26 cellular contexts compared by ENCODE assay signal in the genomic region with DNA sequence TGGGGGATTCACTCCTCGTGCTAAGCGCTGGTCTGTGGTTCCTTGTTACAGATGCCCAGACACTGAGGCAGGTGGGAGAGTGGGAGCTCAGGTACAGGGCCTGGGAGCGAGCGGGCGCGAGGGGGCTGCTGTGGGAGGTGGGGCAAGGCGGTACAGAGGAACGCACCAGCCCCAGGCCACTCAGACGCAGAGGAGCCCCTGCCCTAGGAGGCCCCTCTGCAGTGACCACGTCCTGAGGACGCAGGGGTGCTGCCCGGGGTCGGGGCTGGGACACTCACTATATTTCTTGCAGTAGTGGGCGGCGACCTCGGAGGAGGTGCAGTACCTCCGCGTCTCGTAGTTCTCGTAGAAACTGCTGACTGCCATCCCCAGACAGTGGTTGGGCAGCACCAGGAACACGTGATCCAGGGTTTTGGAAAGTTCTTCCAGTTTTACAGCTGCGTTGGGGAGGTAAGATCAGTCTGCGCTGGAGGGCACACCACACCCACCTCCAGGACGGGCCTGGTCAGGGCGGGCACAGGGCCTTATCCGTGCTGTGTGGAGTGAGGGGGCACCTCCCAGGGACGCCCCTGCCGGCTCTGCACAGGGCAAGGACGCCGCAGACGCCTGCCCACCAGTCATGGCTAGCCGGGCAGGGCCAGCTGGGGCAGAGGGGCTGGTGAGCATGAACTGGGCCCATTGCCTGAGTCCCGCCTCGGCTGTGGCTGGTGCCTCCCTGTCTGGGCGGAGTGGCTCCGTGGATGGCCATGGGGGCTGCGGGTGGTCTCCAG.
"Had no signal": no experiment of that assay in that cellular context is flagged by ENCODE, and none has a peak within 500 bp of the region (broad histone marks: within the 10 kb centered on the region; RNA-seq: fewer than 3 reads in every experiment).

No MANE protein-coding gene starts in this region.

- H3K27ac ChIP-seq: cardiac muscle cell, heart left ventricle, neutrophil, pancreas, right lobe of liver, skin epidermis, transverse colon, vagina had no signal

- H3K36me3 ChIP-seq: cardiac muscle cell, neutrophil, pancreas, right lobe of liver, transverse colon, vagina had no signal

- ATAC-seq: activated CD4-positive, CD25-positive, alpha-beta regulatory T cell treated with anti-CD3 and anti-CD28 coated beads, Interleukin-2, amount 50 U/mL, for 24 hours; activated CD8-positive, alpha-beta memory T cell treated with anti-CD3 and anti-CD28 coated beads, Interleukin-2, amount 10 ng/mL, durations not matched to agents 7 days and 5 days; activated CD8-positive, alpha-beta T cell treated with anti-CD3 and anti-CD28 coated beads for 36 hours; heart left ventricle; left colon; mucosa of descending colon; pancreas; right lobe of liver; stimulated activated effector memory CD8-positive, alpha-beta T cell treated with anti-CD3 and anti-CD28 coated beads, Interleukin-12 subunit alpha, Interleukin-12 subunit beta, amount 100 ng/mL, for 72 hours had no signal

- H3K27ac Mint-ChIP-seq: activated CD4-positive, alpha-beta T cell treated with anti-CD3 and anti-CD28 coated beads, Interleukin-2, amount 10 ng/mL, durations not matched to agents 24 days and 14 days; activated CD8-positive, alpha-beta memory T cell treated with anti-CD3 and anti-CD28 coated beads, Interleukin-2, amount 10 ng/mL, durations not matched to agents 7 days and 5 days; activated CD8-positive, alpha-beta T cell treated with anti-CD3 and anti-CD28 coated beads for 36 hours; activated naive CD4-positive, alpha-beta T cell treated with anti-CD3 and anti-CD28 coated beads, Interleukin-2, amount 10 ng/mL, durations not matched to agents 7 days and 5 days; stimulated activated effector memory CD8-positive, alpha-beta T cell treated with anti-CD3 and anti-CD28 coated beads, Interleukin-12 subunit alpha, Interleukin-12 subunit beta, amount 100 ng/mL, for 72 hours; T-helper 1 cell treated with Interleukin-12 subunit alpha and Interleukin-12 subunit beta and Interleukin-4 antibody, amounts not matched to agents 30 μg/mL and 1 μg/mL, for 36 hours had no signal

- H3K9me3 Mint-ChIP-seq: activated CD4-positive, alpha-beta T cell treated with anti-CD3 and anti-CD28 coated beads, Interleukin-2, amount 10 ng/mL, durations not matched to agents 24 days and 14 days; activated CD8-positive, alpha-beta T cell treated with anti-CD3 and anti-CD28 coated beads for 36 hours; activated naive CD4-positive, alpha-beta T cell treated with anti-CD3 and anti-CD28 coated beads, Interleukin-2, amount 10 ng/mL, durations not matched to agents 7 days and 5 days; stimulated activated effector memory CD8-positive, alpha-beta T cell treated with anti-CD3 and anti-CD28 coated beads, Interleukin-12 subunit alpha, Interleukin-12 subunit beta, amount 100 ng/mL, for 72 hours; T-helper 1 cell treated with Interleukin-12 subunit alpha and Interleukin-12 subunit beta and Interleukin-4 antibody, amounts not matched to agents 30 μg/mL and 1 μg/mL, for 36 hours had no signal

- H3K27me3 ChIP-seq: cardiac muscle cell, heart left ventricle, neutrophil, pancreas, right lobe of liver, transverse colon, vagina had no signal

- H3K4me1 Mint-ChIP-seq: activated CD4-positive, alpha-beta T cell treated with anti-CD3 and anti-CD28 coated beads, Interleukin-2, amount 10 ng/mL, durations not matched to agents 24 days and 14 days; activated CD8-positive, alpha-beta memory T cell treated with anti-CD3 and anti-CD28 coated beads, Interleukin-2, amount 10 ng/mL, durations not matched to agents 7 days and 5 days; activated naive CD4-positive, alpha-beta T cell treated with anti-CD3 and anti-CD28 coated beads, Interleukin-2, amount 10 ng/mL, durations not matched to agents 7 days and 5 days; stimulated activated effector memory CD8-positive, alpha-beta T cell treated with anti-CD3 and anti-CD28 coated beads, Interleukin-12 subunit alpha, Interleukin-12 subunit beta, amount 100 ng/mL, for 72 hours had no signal

- H3K9me3 ChIP-seq: heart left ventricle, mucosa of descending colon, neutrophil, pancreas, right lobe of liver, transverse colon, vagina had no signal

- H3K4me3 ChIP-seq: cardiac muscle cell, heart left ventricle, mucosa of descending colon, pancreas, right lobe of liver, skin epidermis, transverse colon, vagina had no signal

- H3K4me1 ChIP-seq: heart left ventricle, pancreas, right lobe of liver, transverse colon, vagina had no signal

- H3K27me3 Mint-ChIP-seq: activated CD4-positive, alpha-beta T cell treated with anti-CD3 and anti-CD28 coated beads, Interleukin-2, amount 10 ng/mL, durations not matched to agents 24 days and 14 days; activated CD8-positive, alpha-beta memory T cell treated with anti-CD3 and anti-CD28 coated beads, Interleukin-2, amount 10 ng/mL, durations not matched to agents 7 days and 5 days; activated CD8-positive, alpha-beta T cell treated with anti-CD3 and anti-CD28 coated beads for 36 hours; activated naive CD4-positive, alpha-beta T cell treated with anti-CD3 and anti-CD28 coated beads, Interleukin-2, amount 10 ng/mL, durations not matched to agents 7 days and 5 days had no signal

- DNase-seq: activated CD4-positive, alpha-beta T cell treated with anti-CD3 and anti-CD28 coated beads, Interleukin-2, amount 10 ng/mL, durations not matched to agents 24 days and 14 days; activated CD8-positive, alpha-beta memory T cell treated with anti-CD3 and anti-CD28 coated beads, Interleukin-2, amount 10 ng/mL, durations not matched to agents 7 days and 5 days; activated CD8-positive, alpha-beta T cell treated with anti-CD3 and anti-CD28 coated beads for 36 hours; activated effector memory CD4-positive, alpha-beta T cell treated with anti-CD3 and anti-CD28 coated beads, Interleukin-2, amount 50 U/mL, for 16 hours; activated naive CD4-positive, alpha-beta T cell treated with anti-CD3 and anti-CD28 coated beads, Interleukin-2, amount 10 ng/mL, durations not matched to agents 7 days and 5 days; activated T-cell treated with anti-CD3 and anti-CD28 coated beads for 4 hours; amygdala; dermis blood vessel endothelial cell; effector CD8-positive, alpha-beta T cell; heart left ventricle; islet precursor cell; left colon; mesenchymal stem cell; mucosa of descending colon; pancreas; right lobe of liver; stimulated activated CD4-positive, alpha-beta T cell treated with anti-CD3 and anti-CD28 coated beads, Interleukin-2, amount 100 ng/mL, for 24 hours; transverse colon had no signal

- FAIRE-seq: frontal cortex, pancreas had no signal

- H3K36me3 Mint-ChIP-seq: activated CD8-positive, alpha-beta memory T cell treated with anti-CD3 and anti-CD28 coated beads, Interleukin-2, amount 10 ng/mL, durations not matched to agents 7 days and 5 days; activated naive CD4-positive, alpha-beta T cell treated with anti-CD3 and anti-CD28 coated beads, Interleukin-2, amount 10 ng/mL, durations not matched to agents 7 days and 5 days had no signal

- H3K4me3 Mint-ChIP-seq: activated CD4-positive, alpha-beta T cell treated with anti-CD3 and anti-CD28 coated beads, Interleukin-2, amount 10 ng/mL, durations not matched to agents 24 days and 14 days; activated CD8-positive, alpha-beta memory T cell treated with anti-CD3 and anti-CD28 coated beads, Interleukin-2, amount 10 ng/mL, durations not matched to agents 7 days and 5 days; activated CD8-positive, alpha-beta T cell treated with anti-CD3 and anti-CD28 coated beads for 36 hours; activated naive CD4-positive, alpha-beta T cell treated with anti-CD3 and anti-CD28 coated beads, Interleukin-2, amount 10 ng/mL, durations not matched to agents 7 days and 5 days; stimulated activated effector memory CD8-positive, alpha-beta T cell treated with anti-CD3 and anti-CD28 coated beads, Interleukin-12 subunit alpha, Interleukin-12 subunit beta, amount 100 ng/mL, for 72 hours; T-helper 1 cell treated with Interleukin-12 subunit alpha and Interleukin-12 subunit beta and Interleukin-4 antibody, amounts not matched to agents 30 μg/mL and 1 μg/mL, for 36 hours had no signal
